In the genomic region with DNA sequence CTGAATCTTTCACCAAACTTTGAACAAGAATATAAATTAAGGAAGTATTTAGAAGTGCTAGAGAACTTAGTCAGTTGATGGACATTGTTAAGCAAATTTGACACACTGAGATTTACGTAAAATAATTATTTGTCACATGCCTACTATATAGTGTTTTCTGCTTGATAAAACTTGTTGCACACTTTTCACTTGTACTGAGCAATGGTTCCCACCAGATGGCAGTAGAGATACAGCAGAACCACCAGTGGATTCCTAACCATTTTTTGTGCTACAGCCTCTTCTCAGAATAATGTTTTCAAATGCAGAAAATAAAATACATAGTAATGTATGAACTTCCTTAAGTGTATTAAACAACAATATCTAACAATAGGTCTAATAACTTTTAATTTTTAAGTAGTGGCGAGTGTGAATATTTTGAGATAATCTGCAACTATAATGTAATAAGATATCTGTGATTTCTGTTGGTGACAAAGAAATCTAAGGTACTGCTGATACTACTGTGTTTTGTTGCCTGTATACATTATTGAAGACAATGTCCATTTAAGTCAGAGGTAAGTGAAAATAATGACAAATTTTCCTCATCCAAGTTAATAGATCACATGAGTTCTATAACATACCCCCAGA, we compare ENCODE assay signal across 8 cellular contexts.
A peak's percentile ranks its signal among the peaks of the same experiment; 100 is the strongest.
DNase-seq lines count a peak whose midpoint lies in the region; ATAC-seq and TF ChIP-seq lines count a peak whose summit lies in the region.

No MANE protein-coding gene starts in this region.

- H3K79me2 ChIP-seq in SU-DHL-6 (ENCODE audit: insufficient read depth, low read length) = no peaks in the 10 kb centered on the region

- H3F3A ChIP-seq in SU-DHL-6 (ENCODE audit: insufficient read depth) = no peaks in the 10 kb centered on the region

- H2AFZ ChIP-seq in SU-DHL-6 (ENCODE audit: low read depth, low read length, severe bottlenecking) = no peak overlapping the region

- no peaks in the 10 kb centered on the region for H3K27me3 ChIP-seq in SU-DHL-6 (ENCODE audit: low read length)

- ATAC-seq in GM18909 (IDR thresholded peaks at IDR 0.05; ENCODE audit: poor library complexity, unreplicated experiment) = peak; percentile 89
- ATAC-seq in HG03378 (IDR thresholded peaks at IDR 0.05; ENCODE audit: unreplicated experiment) = peak; percentile 92

- no peaks in the 10 kb centered on the region for H4K20me1 ChIP-seq in SU-DHL-6 (ENCODE audit: low read depth, low read length)

- H3K9me2 ChIP-seq in SU-DHL-6 (replicated peaks; ENCODE audit: insufficient read depth, low read length) = no peaks in the 10 kb centered on the region

- H3K27ac ChIP-seq in SU-DHL-6 (ENCODE audit: low read depth, low read length) = no peak overlapping the region

- no peaks in the 10 kb centered on the region for H3K36me3 ChIP-seq in SU-DHL-6 (ENCODE audit: low read length)

- DNase-seq in DMS53 treated with DMSO at 0.1 percent for 48 hours (lab: John Stamatoyannopoulos, UW; ENCODE audit: unreplicated experiment) (peak; percentile 14), foreskin fibroblast (peak; percentile 6 to 50), putamen (ENCODE audit: low spot score) (peak; percentile 0), GOT3 (lab: John Stamatoyannopoulos, UW) (no peak)
- DNase-seq in activated CD8-positive, alpha-beta memory T cell treated with anti-CD3 and anti-CD28 coated beads for 24 hours = no peak

- H3K4me3 ChIP-seq in SU-DHL-6 (ENCODE audit: insufficient read depth, low read length, poor library complexity, severe bottlenecking) = no peak overlapping the region
- no peak overlapping the region for H3K4me3 ChIP-seq in foreskin fibroblast (ENCODE audit: low read depth in 1 of 2, low read length in 2 of 2)

- H3K4me2 ChIP-seq in SU-DHL-6 (ENCODE audit: low read depth, low read length, poor library complexity, severe bottlenecking) = no peak overlapping the region

- no peak overlapping the region for H3K9ac ChIP-seq in SU-DHL-6 (ENCODE audit: low read length)

- H3K9me3 ChIP-seq in SU-DHL-6 (ENCODE audit: insufficient read depth, low read length) = no peaks in the 10 kb centered on the region

- TF ChIP-seq CTCF in SU-DHL-6 (IDR thresholded peaks at IDR 0.05; ENCODE audit: insufficient read depth, low read length, poor library complexity, severe bottlenecking) (peak; percentile 45), foreskin fibroblast (IDR thresholded peaks at IDR 0.05; ENCODE audit: low read depth, low read length) (peak; percentile 54)

Comparison
In these comparisons a context has a peak if more than half of its experiments do, and no peak if none do; other contexts are left out.
1. DNase-seq: peak in DMS53 treated with DMSO at 0.1 percent for 48 hours (single experiment), foreskin fibroblast (2 of 2) and putamen (single experiment); none in activated CD8-positive, alpha-beta memory T cell treated with anti-CD3 and anti-CD28 coated beads for 24 hours (single experiment) and GOT3 (single experiment).